In genomic region chr12:62522984-62523383, GRCh38 we compare ENCODE assay signal across 10 cellular contexts. TPM values are rescaled to one million over a fixed set of nuclear protein-coding genes. Genes with fewer than 3 reads are reported as not detected.
DNase-seq lines count a peak whose midpoint lies in the region; ATAC-seq and TF ChIP-seq lines count a peak whose summit lies in the region.
"Had no signal": no experiment of that assay in that cellular context is flagged by ENCODE, and none has a peak within 500 bp of the region (broad histone marks: within the 10 kb centered on the region; RNA-seq: fewer than 3 reads in every experiment).

No MANE protein-coding gene starts in this region.

- H3K4me1 ChIP-seq in ovary (ENCODE audit: insufficient read depth) (no peaks in the 10 kb centered on the region), upper lobe of left lung (no peaks in the 10 kb centered on the region)

- peak; percentile 56 for TF ChIP-seq CTCF in chondrocyte (IDR thresholded peaks at IDR 0.05)
- no peak for TF ChIP-seq CTCF in ovary (IDR thresholded peaks at IDR 0.05)
- TF ChIP-seq CTCF in upper lobe of left lung (IDR thresholded peaks at IDR 0.05), result no peak

- H3K9me3 Mint-ChIP-seq in chondrocyte (ENCODE audit: low read depth), result no peaks in the 10 kb centered on the region

- H3K36me3 Mint-ChIP-seq in chondrocyte (ENCODE audit: low read depth), result peaks cover 6% of the 10 kb centered on the region

- TF ChIP-seq POLR2A in ovary (IDR thresholded peaks at IDR 0.05) (no peak), upper lobe of left lung (IDR thresholded peaks at IDR 0.05) (no peak)

- ATAC-seq in left ventricle myocardium superior (peak; percentile 63), Right ventricle myocardium superior (ENCODE audit: poor library complexity) (no peak), HG03196 (IDR thresholded peaks at IDR 0.05; ENCODE audit: unreplicated experiment) (peak; percentile 45), upper lobe of left lung (ENCODE audit: low FRiP score in 2 of 2) (no peak)

- no peak overlapping the region for H3K27ac Mint-ChIP-seq in chondrocyte (ENCODE audit: unreplicated experiment)

- TF ChIP-seq EP300 in ovary (IDR thresholded peaks at IDR 0.05), result no peak
- TF ChIP-seq EP300 in upper lobe of left lung (IDR thresholded peaks at IDR 0.05), result no peak

- DNase-seq in left ventricle myocardium superior (no peak), Right ventricle myocardium superior (no peak), chondrocyte (ENCODE audit: low spot score) (no peak), ovary (no peak), SKM-1 (lab: John Stamatoyannopoulos, UW; ENCODE audit: unreplicated experiment) (no peak), upper lobe of left lung (no peak), islet precursor cell (no peak)
- DNase-seq: activated gamma-delta T cell, nucleus accumbens had no signal

- intact Hi-C loops in left ventricle myocardium superior (cut with micrococcal nuclease), result no loop called here
- intact Hi-C loops in Right ventricle myocardium superior (cut with DNase I), result no loop called here
- intact Hi-C loops in ovary (cut with DNase I), result no loop called here

- H3K27ac ChIP-seq in ovary (no peak overlapping the region), upper lobe of left lung (no peak overlapping the region)

- H3K4me3 ChIP-seq in ovary, result no peak overlapping the region
- H3K4me3 ChIP-seq in upper lobe of left lung, result no peak overlapping the region

- no peaks in the 10 kb centered on the region for H3K27me3 Mint-ChIP-seq in chondrocyte (ENCODE audit: low read depth)

- H3K4me3 Mint-ChIP-seq in chondrocyte (ENCODE audit: unreplicated experiment), result no peak overlapping the region

- H3K9me3 ChIP-seq in ovary, result no peaks in the 10 kb centered on the region
- H3K9me3 ChIP-seq in upper lobe of left lung, result no peaks in the 10 kb centered on the region

- H3K4me1 Mint-ChIP-seq in chondrocyte (ENCODE audit: low read depth), result peaks cover 3% of the 10 kb centered on the region

- H3K27me3 ChIP-seq in ovary, result no peaks in the 10 kb centered on the region
- no peaks in the 10 kb centered on the region for H3K27me3 ChIP-seq in upper lobe of left lung

- H3K36me3 ChIP-seq in ovary (no peaks in the 10 kb centered on the region), upper lobe of left lung (peaks cover 0 to 10% (median 0%) of the 10 kb centered on the region in 4 donors)

- WGBS in ovary, 3 donors, result 94 to 99% (median 94%) methylated on average over 2 of the region's 2 CpGs
- WGBS in upper lobe of left lung, 2 donors, result 83 to 88% methylated on average over 2 of the region's 2 CpGs

RNA-seq across cellular contexts. Expression of gene MON2, which starts 56.4 kb away (rescaled TPM):
- total RNA-seq in left ventricle myocardium superior (17.6 TPM), Right ventricle myocardium superior (12.5 TPM), chondrocyte (42.6 to 73.8 TPM (median 47.2 TPM) in 3 replicates), ovary (10 to 100 TPM; 51.0 to 84.4 (median 58.0) TPM), upper lobe of left lung (100 to 1,000 TPM in 2 of 6 donors, 10 to 100 TPM in 4; 43.5 to 129 (median 64.2) TPM)
- polyA plus RNA-seq in ovary, result 10 to 100 TPM; 13.1 to 31.5 TPM

Comparison
In these comparisons a context has a peak if more than half of its experiments do, and no peak if none do; other contexts are left out.
1. ATAC-seq: peak in left ventricle myocardium superior (single experiment) and HG03196 (single experiment); none in Right ventricle myocardium superior (single experiment) and upper lobe of left lung (0 of 2).